Comparison of ENCODE assay signal across 9 cellular contexts in the genomic region with DNA sequence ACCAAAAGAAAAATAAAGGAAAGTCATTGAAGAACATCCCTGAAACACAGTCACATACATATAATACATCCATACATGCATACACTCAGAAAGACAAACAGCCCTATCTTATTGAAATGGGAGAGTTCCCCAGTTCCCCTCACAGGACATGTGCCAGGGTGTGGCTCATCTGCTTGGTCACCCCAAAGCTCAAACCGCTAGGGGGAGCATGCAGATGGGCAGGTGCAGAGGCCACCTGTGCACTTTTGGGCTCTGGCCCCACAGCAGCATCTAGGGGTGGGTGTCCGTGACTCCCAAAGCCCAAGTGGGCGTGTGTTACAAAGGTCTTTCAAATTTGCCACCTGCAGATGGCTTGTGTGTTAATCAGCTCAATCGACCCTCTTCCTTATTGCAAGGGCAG.
DNase-seq lines count a peak whose midpoint lies in the region; ATAC-seq, FAIRE-seq and TF ChIP-seq lines count a peak whose summit lies in the region.
"Had no signal": no experiment of that assay in that cellular context is flagged by ENCODE, and none has a peak within 500 bp of the region (broad histone marks: within the 10 kb centered on the region; RNA-seq: fewer than 3 reads in every experiment).

No MANE protein-coding gene starts in this region.

- H3K4me2 ChIP-seq in A549: no peak overlapping the region

- no peaks in the 10 kb centered on the region for H3K4me1 ChIP-seq in A549
- no peaks in the 10 kb centered on the region for H3K4me1 ChIP-seq in Panc1 (ENCODE audit: control insufficient read depth, insufficient read depth, low read length)
- H3K4me1 ChIP-seq: gastrocnemius medialis had no signal

- no TSS peak for BruUV-seq in Panc1 (replicated peaks; lab: Mats Ljungman, UMichigan)

- H3K9me3 ChIP-seq in A549: 0 out of 3 replicates have a peak, but pooled peaks cover 3% of the 10 kb centered on the region
- no peaks in the 10 kb centered on the region for H3K9me3 ChIP-seq in Panc1 (ENCODE audit: control insufficient read depth, insufficient read depth, low read depth, low read length)
- H3K9me3 ChIP-seq: gastrocnemius medialis had no signal

- intact Hi-C loops in Panc1 (cut with micrococcal nuclease; ENCODE audit: unreplicated experiment): no loop called here

- ATAC-seq in A549 (peak; percentile 74 to 78; a peak in 4 of 6 replicates), GM18909 (IDR thresholded peaks at IDR 0.05; ENCODE audit: poor library complexity, unreplicated experiment) (peak; percentile 52), Panc1 (no peak), HG02763 (IDR thresholded peaks at IDR 0.05; ENCODE audit: unreplicated experiment) (no peak), HG03521 (IDR thresholded peaks at IDR 0.05; ENCODE audit: unreplicated experiment) (no peak)
- ATAC-seq: gastrocnemius medialis had no signal

- H3K4me3 ChIP-seq in A549 (no peak overlapping the region), Panc1 (ENCODE audit: low read depth in 2 of 2, low read length in 2 of 2) (no peak overlapping the region), fibroblast of mammary gland (ENCODE audit: control insufficient read depth, low read depth, low read length) (no peak overlapping the region)
- H3K4me3 ChIP-seq: gastrocnemius medialis had no signal

- TF ChIP-seq CTCF in A549 (IDR thresholded peaks at IDR 0.05) (peak; percentile 25; the same call in 2 of the 3 replicates), Panc1 (IDR thresholded peaks at IDR 0.05) (peak; percentile 29), fibroblast of mammary gland (conservative IDR thresholded peaks at IDR 0.05; ENCODE audit: control insufficient read depth, insufficient read depth, low read depth, low read length) (peak; percentile 28)

- in situ Hi-C loops in Panc1 (cut with HindIII; ENCODE audit: low pct_unique_long_range_greater_than_20kb, low sequenced_read_pairs): no loop called here

- CTCF ChIA-PET in A549 (lab: Yijun Ruan, JAX): interaction anchor here (0.6 to 1.9 kb wide), 4 partner anchors 20 to 214 kb away, joined by 4 read pairs; no protein-coding TSS in a partner anchor
- CTCF ChIA-PET in Panc1 (lab: Charles Lee): no interaction called here

- 15% methylated on average over 3 of the region's 4 CpGs for WGBS in A549 (ENCODE audit: missing lambda C conversion rate)

- no peak for TF ChIP-seq POLR2A in A549 (IDR thresholded peaks at IDR 0.05; ENCODE audit: low read length)

- no peak for FAIRE-seq in A549 (lab: Jason Lieb, UNC)

- H3K27ac ChIP-seq in A549: no peak overlapping the region
- no peak overlapping the region for H3K27ac ChIP-seq in Panc1 (ENCODE audit: low read length)
- H3K27ac ChIP-seq: gastrocnemius medialis had no signal

- no peak for TF ChIP-seq EP300 in A549 (IDR thresholded peaks at IDR 0.05)

- peak; percentile 17 to 39; a peak in 2 of 5 replicates for TF ChIP-seq RAD21 in A549 (conservative IDR thresholded peaks at IDR 0.05 in 1 of 2, IDR thresholded peaks at IDR 0.05 in 1 of 2)

- DNase-seq in A549 (ENCODE audit: low read depth in 1 of 2, low spot score in 1 of 2) (peak in 1 of 2 experiments; percentile 20), Panc1 (ENCODE audit: low read depth, low spot score) (no peak), fibroblast of mammary gland (ENCODE audit: low read depth) (no peak), NCI-H1436 (lab: John Stamatoyannopoulos, UW) (no peak), NCI-H2107 treated with DMSO at 0.1 percent for 48 hours (lab: John Stamatoyannopoulos, UW; ENCODE audit: unreplicated experiment) (no peak)
- DNase-seq: gastrocnemius medialis had no signal

- H3K27me3 ChIP-seq in Panc1 (ENCODE audit: control insufficient read depth, insufficient read depth, low read length): no peaks in the 10 kb centered on the region
- H3K27me3 ChIP-seq: gastrocnemius medialis had no signal

- POLR2A ChIA-PET in A549 (lab: Yijun Ruan, JAX) (no interaction called here), Panc1 (lab: Charles Lee) (no interaction called here)

- no peaks in the 10 kb centered on the region for H3K36me3 ChIP-seq in Panc1 (ENCODE audit: control insufficient read depth, insufficient read depth, low read length)
- H3K36me3 ChIP-seq: gastrocnemius medialis had no signal

TF ChIP-seq in A549, 52 proteins besides CTCF, POLR2A, EP300 and RAD21:
- no peak for TF ChIP-seq MAZ (IDR thresholded peaks at IDR 0.05; ENCODE audit: borderline replicate concordance, low read depth, low read length)
- TF ChIP-seq JUNB (IDR thresholded peaks at IDR 0.05): no peak
- TF ChIP-seq, protein P1, sequence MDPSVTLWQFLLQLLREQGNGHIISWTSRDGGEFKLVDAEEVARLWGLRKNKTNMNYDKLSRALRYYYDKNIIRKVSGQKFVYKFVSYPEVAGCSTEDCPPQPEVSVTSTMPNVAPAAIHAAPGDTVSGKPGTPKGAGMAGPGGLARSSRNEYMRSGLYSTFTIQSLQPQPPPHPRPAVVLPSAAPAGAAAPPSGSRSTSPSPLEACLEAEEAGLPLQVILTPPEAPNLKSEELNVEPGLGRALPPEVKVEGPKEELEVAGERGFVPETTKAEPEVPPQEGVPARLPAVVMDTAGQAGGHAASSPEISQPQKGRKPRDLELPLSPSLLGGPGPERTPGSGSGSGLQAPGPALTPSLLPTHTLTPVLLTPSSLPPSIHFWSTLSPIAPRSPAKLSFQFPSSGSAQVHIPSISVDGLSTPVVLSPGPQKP (IDR thresholded peaks at IDR 0.05; ENCODE audit: low read depth, low read length): no peak
- TF ChIP-seq SMC3 (IDR thresholded peaks at IDR 0.05): peak; percentile 24; the same call in 1 of the 3 replicates
- TF ChIP-seq, protein P2, sequence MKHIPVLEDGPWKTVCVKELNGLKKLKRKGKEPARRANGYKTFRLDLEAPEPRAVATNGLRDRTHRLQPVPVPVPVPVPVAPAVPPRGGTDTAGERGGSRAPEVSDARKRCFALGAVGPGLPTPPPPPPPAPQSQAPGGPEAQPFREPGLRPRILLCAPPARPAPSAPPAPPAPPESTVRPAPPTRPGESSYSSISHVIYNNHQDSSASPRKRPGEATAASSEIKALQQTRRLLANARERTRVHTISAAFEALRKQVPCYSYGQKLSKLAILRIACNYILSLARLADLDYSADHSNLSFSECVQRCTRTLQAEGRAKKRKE (CRISPR knock-in tag; IDR thresholded peaks at IDR 0.05; ENCODE audit: low read depth): no peak
- no peak for TF ChIP-seq FOSB (CRISPR knock-in tag; IDR thresholded peaks at IDR 0.05)
- TF ChIP-seq CBX2 (IDR thresholded peaks at IDR 0.05; ENCODE audit: borderline replicate concordance, low read depth): no peak

Comparison
In these comparisons a context has a peak if more than half of its experiments do, and no peak if none do; other contexts are left out.
1. ATAC-seq: peak in A549 (2 of 2) and GM18909 (single experiment); none in Panc1 (single experiment), HG02763 (single experiment) and HG03521 (single experiment).
2. Peak in every context shown above with its lines, with median percentiles within 50 percentile points of each other: CTCF ChIP-seq.